ENCODE assay signal across 7 cellular contexts in genomic region chr9:126301985-126302603, GRCh38. TPM values are rescaled to one million over a fixed set of nuclear protein-coding genes. Genes with fewer than 3 reads are reported as not detected.
A peak's percentile ranks its signal among the peaks of the same experiment; 100 is the strongest.
DNase-seq lines count a peak whose midpoint lies in the region; ATAC-seq and TF ChIP-seq lines count a peak whose summit lies in the region.

No MANE protein-coding gene starts in this region.

- H3K9me3 ChIP-seq in T-helper 17 cell (ENCODE audit: control insufficient read depth, low read length, poor library complexity, severe bottlenecking), result no peaks in the 10 kb centered on the region

- H3K27ac Mint-ChIP-seq in T-helper 17 cell, result no peak overlapping the region

- H3K36me3 Mint-ChIP-seq in T-helper 17 cell (ENCODE audit: low read depth), result no peaks in the 10 kb centered on the region

- ATAC-seq in T-helper 17 cell (peak; percentile 84), GM21529 (IDR thresholded peaks at IDR 0.05; ENCODE audit: unreplicated experiment) (no peak)

- peaks cover 8% of the 10 kb centered on the region for H3K4me1 Mint-ChIP-seq in T-helper 17 cell

- DNase-seq in GM12865 (ENCODE audit: low read depth), result peak; percentile 49
- DNase-seq in NCI-H1694 (lab: John Stamatoyannopoulos, UW), result peak; percentile 56
- peak in 2 of 3 donors; percentile 20 to 41 for DNase-seq in T-helper 17 cell
- DNase-seq in cardiac fibroblast (ENCODE audit: low read depth in 2 of 2), result peak; percentile 68 to 72
- peak; percentile 87 for DNase-seq in islet precursor cell
- DNase-seq in stimulated activated CD4-positive, alpha-beta T cell treated with anti-CD3 and anti-CD28 coated beads, Interleukin-4, amount 100 ng/mL, for 1 hour, result peak; percentile 25

- H3K4me3 ChIP-seq in GM12865 (ENCODE audit: low read depth, low read length) (no peak overlapping the region), cardiac fibroblast (replicated peaks in 1 of 2; ENCODE audit: low read depth in 2 of 2, low read length in 2 of 2) (no peak overlapping the region)

- peaks cover 20% of the 10 kb centered on the region for H3K27me3 Mint-ChIP-seq in T-helper 17 cell

- TF ChIP-seq CTCF in GM12865 (IDR thresholded peaks at IDR 0.05; ENCODE audit: insufficient read depth, low read depth, low read length, missing control alignments), result peak; percentile 46
- TF ChIP-seq CTCF in cardiac fibroblast (IDR thresholded peaks at IDR 0.05; ENCODE audit: low read depth, low read length), result peak; percentile 83

- H3K4me3 Mint-ChIP-seq in T-helper 17 cell, result no peak overlapping the region

RNA-seq across cellular contexts. Expression of gene MVB12B, which starts 24.5 kb away (rescaled TPM):
- 10 to 100 TPM; 10.4 to 13.9 TPM for total RNA-seq in T-helper 17 cell

Comparison
In these comparisons a context has a peak if more than half of its experiments do, and no peak if none do; other contexts are left out.
1. DNase-seq: peak in every context shown above with its lines; median percentile 87 in islet precursor cell; 70 in cardiac fibroblast; 56 in NCI-H1694; 49 in GM12865; 30 in T-helper 17 cell; 25 in stimulated activated CD4-positive, alpha-beta T cell treated with anti-CD3 and anti-CD28 coated beads, Interleukin-4, amount 100 ng/mL, for 1 hour.